9 cellular contexts compared by ENCODE assay signal in genomic region chr9:121169094-121169601, GRCh38. TPM values are rescaled to one million over a fixed set of nuclear protein-coding genes. Genes with fewer than 3 reads are reported as not detected.
DNase-seq lines count a peak whose midpoint lies in the region; ATAC-seq and TF ChIP-seq lines count a peak whose summit lies in the region.
"Had no signal": no experiment of that assay in that cellular context is flagged by ENCODE, and none has a peak within 500 bp of the region (broad histone marks: within the 10 kb centered on the region; RNA-seq: fewer than 3 reads in every experiment).

No MANE protein-coding gene starts in this region.

- no peaks in the 10 kb centered on the region for H3K9me3 ChIP-seq in CD8-positive, alpha-beta T cell (ENCODE audit: low read length)

- no peaks in the 10 kb centered on the region for H3K27me3 Mint-ChIP-seq in CD8-positive, alpha-beta T cell (ENCODE audit: low read depth)

- H3K4me3 Mint-ChIP-seq in CD8-positive, alpha-beta T cell, result no peak overlapping the region

- peak; percentile 89 for ATAC-seq in CD8-positive, alpha-beta T cell
- no peak for ATAC-seq in GM21717 (IDR thresholded peaks at IDR 0.05; ENCODE audit: unreplicated experiment)
- no peak for ATAC-seq in GM21360 (IDR thresholded peaks at IDR 0.05; ENCODE audit: unreplicated experiment)

- H3K36me3 Mint-ChIP-seq in CD8-positive, alpha-beta T cell, result peaks cover 91% of the 10 kb centered on the region

- peaks cover 23% of the 10 kb centered on the region for H3K4me1 Mint-ChIP-seq in CD8-positive, alpha-beta T cell (ENCODE audit: low read depth)

- H3K9me3 Mint-ChIP-seq in CD8-positive, alpha-beta T cell, result no peaks in the 10 kb centered on the region

- H3K4me3 ChIP-seq in CD8-positive, alpha-beta T cell (ENCODE audit: low read depth, low read length), result no peak overlapping the region
- no peak overlapping the region for H3K4me3 ChIP-seq in brain microvascular endothelial cell (ENCODE audit: low read depth, low read length)

- H3K36me3 ChIP-seq in CD8-positive, alpha-beta T cell (ENCODE audit: insufficient read depth, low read length), result peaks cover 56% of the 10 kb centered on the region
- H3K36me3 ChIP-seq in brain microvascular endothelial cell (replicated peaks), result peaks cover 27% of the 10 kb centered on the region

- CTCF ChIA-PET in CD8-positive, alpha-beta T cell (lab: Charles Lee), result interaction anchor here (0.8 to 1.9 kb wide), 14 partner anchors 10 to 63 kb away, joined by 3 to 12 read pairs (median 3); no protein-coding TSS in a partner anchor

- POLR2A ChIA-PET in CD8-positive, alpha-beta T cell (lab: Charles Lee), result interaction anchor here (0.6 to 2.3 kb wide), 5 partner anchors 8 to 279 kb away, joined by 3 to 10 read pairs (median 3); no protein-coding TSS in a partner anchor

- peak overlapping the region; percentile 16 for H3K27ac ChIP-seq in CD8-positive, alpha-beta T cell (ENCODE audit: low read depth, low read length)
- no peak overlapping the region for H3K27ac ChIP-seq in brain microvascular endothelial cell

- TF ChIP-seq CTCF in CD8-positive, alpha-beta T cell (IDR thresholded peaks at IDR 0.05), result peak; percentile 57
- TF ChIP-seq CTCF in brain microvascular endothelial cell (IDR thresholded peaks at IDR 0.05; ENCODE audit: low read depth, low read length, missing control alignments), result peak; percentile 69

- in situ Hi-C loops in brain microvascular endothelial cell (cut with HindIII; ENCODE audit: low pct_ligation_motif_present, low sequenced_read_pairs), result no loop called here

- no peaks in the 10 kb centered on the region for H3K27me3 ChIP-seq in CD8-positive, alpha-beta T cell (ENCODE audit: insufficient read depth, low read length)
- H3K27me3 ChIP-seq in brain microvascular endothelial cell (replicated peaks), result no peaks in the 10 kb centered on the region

- peak overlapping the region; percentile 83 for H3K27ac Mint-ChIP-seq in CD8-positive, alpha-beta T cell

- peak in 3 of 7 experiments; percentile 16 to 39 (median 17) for DNase-seq in CD8-positive, alpha-beta T cell
- DNase-seq in Kasumi-1 (lab: John Stamatoyannopoulos, UW) (peak; percentile 18 to 66), brain microvascular endothelial cell (peak; percentile 14), mucosa of gallbladder (ENCODE audit: low spot score) (peak; percentile 17), NCI-H187 treated with DMSO at 0.1 percent for 48 hours (lab: John Stamatoyannopoulos, UW) (no peak)
- DNase-seq in effector CD4-positive, alpha-beta T cell, result no peak
- DNase-seq: stimulated activated CD4-positive, alpha-beta T cell treated with anti-CD3 and anti-CD28 coated beads, Interleukin-15, amount 100 ng/mL, for 24 hours had no signal

- peaks cover 20% of the 10 kb centered on the region for H3K4me1 ChIP-seq in CD8-positive, alpha-beta T cell (ENCODE audit: insufficient read depth, low read length)

- intact Hi-C loops in CD8-positive, alpha-beta T cell (cut with DNase I, micrococcal nuclease), result loop anchor here (5.0 to 10.0 kb wide), 4 partner anchors 33 to 384 kb away; partner anchors contain the start of gene RAB14 (in 1 of the 2)

RNA-seq across cellular contexts. Expression of gene RAB14, which starts 32.5 kb away (rescaled TPM):
- total RNA-seq in CD8-positive, alpha-beta T cell, result 10 to 100 TPM; 58.8 to 60.4 TPM
- 72.3 TPM for total RNA-seq in mucosa of gallbladder

Comparison
In these comparisons a context has a peak if more than half of its experiments do, and no peak if none do; other contexts are left out.
1. DNase-seq: peak in Kasumi-1 (2 of 2), brain microvascular endothelial cell (single experiment) and mucosa of gallbladder (single experiment); none in NCI-H187 treated with DMSO at 0.1 percent for 48 hours (single experiment) and effector CD4-positive, alpha-beta T cell (single experiment).